Comparison of ENCODE assay signal across 34 cellular contexts in the genomic region with DNA sequence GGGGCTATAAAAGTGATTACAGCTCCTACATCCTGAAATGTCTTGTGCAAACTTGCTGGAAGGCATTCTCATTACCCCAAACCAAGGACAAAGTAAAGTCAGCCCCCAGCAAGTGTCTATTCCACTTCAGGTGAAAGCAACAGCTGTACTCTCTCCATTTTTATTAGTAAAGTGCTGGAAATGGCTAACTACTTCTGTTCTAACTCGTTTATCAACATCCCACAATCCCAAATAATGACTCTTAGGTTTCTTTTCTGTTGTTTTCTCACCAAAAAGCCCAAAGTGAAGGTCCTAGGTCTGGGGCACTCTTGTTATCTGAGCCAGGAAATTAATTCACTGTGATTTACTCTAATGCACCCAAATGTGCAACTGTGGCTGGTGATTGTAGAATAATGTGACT.
"Had no signal": no experiment of that assay in that cellular context is flagged by ENCODE, and none has a peak within 500 bp of the region (broad histone marks: within the 10 kb centered on the region; RNA-seq: fewer than 3 reads in every experiment).

No MANE protein-coding gene starts in this region.

- H3K4me3 ChIP-seq: MG63 had no signal

- H3K9me3 ChIP-seq: MG63 had no signal

- H3K27me3 ChIP-seq: MG63 had no signal

- DNase-seq: Karpas-422, Kasumi-1, MG63, MM.1S, MV-4-11, NCI-H1048, NCI-H1092, NCI-H1092 treated with DMSO at 0.1 percent for 48 hours, NCI-H1105, NCI-H1105 treated with DMSO at 0.1 percent for 48 hours, NCI-H1417, NCI-H1417 treated with DMSO at 0.1 percent for 48 hours, NCI-H1436, NCI-H1436 treated with DMSO at 0.1 percent for 48 hours, NCI-H146, NCI-H1694, NCI-H1694 treated with DMSO at 0.1 percent for 48 hours, NCI-H187, NCI-H187 treated with DMSO at 0.1 percent for 48 hours, NCI-H1930, NCI-H2029, NCI-H2029 treated with DMSO at 0.1 percent for 48 hours, NCI-H2081, NCI-H2081 treated with DMSO at 0.1 percent for 48 hours, NCI-H2107, NCI-H2171, NCI-H2171 treated with DMSO at 0.1 percent for 48 hours, NCI-H2227 treated with DMSO at 0.1 percent for 48 hours, NCI-H226, NCI-H345, NCI-H446, NCI-H446 treated with DMSO at 0.1 percent for 48 hours, NCI-H510A had no signal

- H3K9ac ChIP-seq: KMS-11 had no signal

- H3K27ac ChIP-seq: KMS-11 had no signal

- H3K36me3 ChIP-seq: MG63 had no signal

- H3K4me2 ChIP-seq: KMS-11 had no signal
